9 cellular contexts compared by ENCODE assay signal in genomic region chr12:102964872-102965271, GRCh38. TPM values are rescaled to one million over a fixed set of nuclear protein-coding genes. Genes with fewer than 3 reads are reported as not detected.
DNase-seq lines count a peak whose midpoint lies in the region; ATAC-seq and TF ChIP-seq lines count a peak whose summit lies in the region.
"Had no signal": no experiment of that assay in that cellular context is flagged by ENCODE, and none has a peak within 500 bp of the region (broad histone marks: within the 10 kb centered on the region; RNA-seq: fewer than 3 reads in every experiment).

No MANE protein-coding gene starts in this region.

- H3K27ac Mint-ChIP-seq in endothelial cell (ENCODE audit: unreplicated experiment) (no peak overlapping the region), HFFc6 (no peak overlapping the region)
- H3K27ac Mint-ChIP-seq: activated naive CD4-positive, alpha-beta T cell treated with anti-CD3 and anti-CD28 coated beads, Interleukin-2, amount 50 U/mL, for 72 hours had no signal

- peaks cover 12% of the 10 kb centered on the region for H3K36me3 Mint-ChIP-seq in endothelial cell (ENCODE audit: low read depth, unreplicated experiment)
- no peaks in the 10 kb centered on the region for H3K36me3 Mint-ChIP-seq in HFFc6 (ENCODE audit: low read depth)

- H3K9me3 Mint-ChIP-seq in endothelial cell (ENCODE audit: unreplicated experiment), result peaks cover 14% of the 10 kb centered on the region
- no peaks in the 10 kb centered on the region for H3K9me3 Mint-ChIP-seq in HFFc6

- TF ChIP-seq CTCF in endothelial cell (IDR thresholded peaks at IDR 0.05; ENCODE audit: unreplicated experiment) (no peak), suprapubic skin (IDR thresholded peaks at IDR 0.05) (no peak), HFFc6 (IDR thresholded peaks at IDR 0.05) (no peak)

- no peak for TF ChIP-seq EP300 in suprapubic skin (IDR thresholded peaks at IDR 0.05)

- no peaks in the 10 kb centered on the region for H3K9me3 ChIP-seq in suprapubic skin

- H3K4me3 ChIP-seq in suprapubic skin, result peak overlapping the region; percentile 9

- peak; percentile 66 for DNase-seq in activated effector memory CD4-positive, alpha-beta T cell treated with anti-CD3 and anti-CD28 coated beads, Interleukin-2, amount 50 U/mL, for 16 hours
- DNase-seq in activated effector memory CD4-positive, alpha-beta T cell treated with Interleukin-2 at 50 U/mL for 16 hours, result no peak
- peak; percentile 80 for DNase-seq in NCI-H146 treated with DMSO at 0.1 percent for 48 hours (lab: John Stamatoyannopoulos, UW; ENCODE audit: unreplicated experiment)
- DNase-seq in endothelial cell (ENCODE audit: low spot score), result peak; percentile 32
- no peak for DNase-seq in suprapubic skin (ENCODE audit: low spot score in 2 of 2)
- no peak for DNase-seq in HFFc6

- no peaks in the 10 kb centered on the region for H3K36me3 ChIP-seq in suprapubic skin

- ATAC-seq in GM19023 (IDR thresholded peaks at IDR 0.05; ENCODE audit: unreplicated experiment) (no peak), HG02938 (IDR thresholded peaks at IDR 0.05; ENCODE audit: unreplicated experiment) (no peak)

- peaks cover 14% of the 10 kb centered on the region for H3K4me1 Mint-ChIP-seq in endothelial cell (ENCODE audit: unreplicated experiment)
- no peaks in the 10 kb centered on the region for H3K4me1 Mint-ChIP-seq in HFFc6 (ENCODE audit: low read depth)

- peaks cover 78% of the 10 kb centered on the region for H3K27me3 ChIP-seq in suprapubic skin

- no peak overlapping the region for H3K27ac ChIP-seq in suprapubic skin

- peaks cover 32% of the 10 kb centered on the region for H3K27me3 Mint-ChIP-seq in endothelial cell (ENCODE audit: unreplicated experiment)
- peaks cover 30% of the 10 kb centered on the region for H3K27me3 Mint-ChIP-seq in HFFc6 (ENCODE audit: insufficient read depth)

- WGBS in suprapubic skin, result 3% methylated on average over 21 of the region's 21 CpGs

- peak overlapping the region; percentile 45 for H3K4me3 Mint-ChIP-seq in endothelial cell (ENCODE audit: unreplicated experiment)
- no peak overlapping the region for H3K4me3 Mint-ChIP-seq in HFFc6

- H3K4me1 ChIP-seq in suprapubic skin, result peaks cover 6% of the 10 kb centered on the region

- no peak for TF ChIP-seq POLR2A in suprapubic skin (IDR thresholded peaks at IDR 0.05)

RNA-seq across cellular contexts. Expression of gene ASCL1, which starts 7.4 kb away (rescaled TPM):
- total RNA-seq in endothelial cell (ENCODE audit: unreplicated experiment) (not detected), suprapubic skin (not detected)
- not detected for total RNA-seq in HFFc6 (2021; fragmentation: NEBNext Ultra II Directional; extraction: Animal tissue kit (Norgen Biotek cat#: 25700))

RNA-seq across cellular contexts. Expression of gene PAH, which starts 47.8 kb away (rescaled TPM):
- total RNA-seq in endothelial cell (ENCODE audit: unreplicated experiment) (not detected), suprapubic skin (1 to 10 TPM in 1 of 4 donors, not detected in 3; 1.5 TPM)
- total RNA-seq in HFFc6 (2021; fragmentation: NEBNext Ultra II Directional; extraction: Animal tissue kit (Norgen Biotek cat#: 25700)), result not detected

Comparison
In these comparisons a context has a peak if more than half of its experiments do, and no peak if none do; other contexts are left out.
1. DNase-seq: peak in activated effector memory CD4-positive, alpha-beta T cell treated with anti-CD3 and anti-CD28 coated beads, Interleukin-2, amount 50 U/mL, for 16 hours (single experiment), NCI-H146 treated with DMSO at 0.1 percent for 48 hours (single experiment) and endothelial cell (single experiment); none in activated effector memory CD4-positive, alpha-beta T cell treated with Interleukin-2 at 50 U/mL for 16 hours (single experiment), suprapubic skin (0 of 2) and HFFc6 (single experiment).